In genomic region chr17:82301916-82302497, GRCh38 we compare ENCODE assay signal across 11 cellular contexts. TPM values are rescaled to one million over a fixed set of nuclear protein-coding genes. Genes with fewer than 3 reads are reported as not detected.
DNase-seq lines count a peak whose midpoint lies in the region; FAIRE-seq and TF ChIP-seq lines count a peak whose summit lies in the region.
"Had no signal": no experiment of that assay in that cellular context is flagged by ENCODE, and none has a peak within 500 bp of the region (broad histone marks: within the 10 kb centered on the region; RNA-seq: fewer than 3 reads in every experiment).

No MANE protein-coding gene starts in this region.

- H3K4me3 ChIP-seq in keratinocyte (ENCODE audit: control insufficient read depth in 2 of 3, extremely low read depth in 1 of 3, insufficient read depth in 2 of 3, low read depth in 1 of 3, low read length in 3 of 3) (peak overlapping the region in 1 of 3 experiments; percentile 13), MG63 (no peak overlapping the region)
- H3K4me3 ChIP-seq: upper lobe of left lung had no signal

- peaks cover 41% of the 10 kb centered on the region for H3K4me1 ChIP-seq in keratinocyte (ENCODE audit: control insufficient read depth, extremely low read depth, insufficient read depth, low read length)

- H3K9me3 ChIP-seq in keratinocyte (ENCODE audit: control insufficient read depth, low read depth, low read length) (no peaks in the 10 kb centered on the region), MG63 (no peaks in the 10 kb centered on the region)
- H3K9me3 ChIP-seq: upper lobe of left lung had no signal

- H3K36me3 ChIP-seq in keratinocyte (ENCODE audit: control insufficient read depth in 2 of 2, extremely low read depth in 1 of 2, insufficient read depth in 2 of 2, low read length in 2 of 2): no peaks in the 10 kb centered on the region
- H3K36me3 ChIP-seq in MG63: no peaks in the 10 kb centered on the region
- H3K36me3 ChIP-seq: upper lobe of left lung had no signal

- H3K27ac ChIP-seq in keratinocyte (ENCODE audit: control insufficient read depth, insufficient read depth, low read length): peak overlapping the region; percentile 31

- no peaks in the 10 kb centered on the region for H3K27me3 ChIP-seq in keratinocyte (ENCODE audit: control insufficient read depth, extremely low read depth, insufficient read depth, low read length)
- H3K27me3 ChIP-seq in MG63: no peaks in the 10 kb centered on the region
- H3K27me3 ChIP-seq: upper lobe of left lung had no signal

- H3K4me2 ChIP-seq in keratinocyte (ENCODE audit: control insufficient read depth, extremely low read depth, insufficient read depth, low read depth, low read length): peak overlapping the region; percentile 56

- no peak for TF ChIP-seq CTCF in keratinocyte (optimal IDR thresholded peaks at IDR 0.05 in 1 of 3, IDR thresholded peaks at IDR 0.05 in 1 of 3, conservative IDR thresholded peaks at IDR 0.05 in 1 of 3; ENCODE audit: extremely low read depth in 1 of 3, insufficient read depth in 2 of 3, low read length in 3 of 3)

- H2AFZ ChIP-seq in keratinocyte (ENCODE audit: control insufficient read depth, low read length): peak overlapping the region; percentile 10

- no peaks in the 10 kb centered on the region for H4K20me1 ChIP-seq in keratinocyte (ENCODE audit: control insufficient read depth, extremely low read depth, insufficient read depth, low read length)

- peak; percentile 51 for DNase-seq in activated gamma-delta T cell treated with anti-CD3 and anti-CD28 coated beads, Interleukin-2, amount 50 U/mL, for 16 hours (ENCODE audit: low read depth)
- no peak for DNase-seq in activated gamma-delta T cell (lab: John Stamatoyannopoulos, UW)
- DNase-seq in activated CD8-positive, alpha-beta memory T cell treated with anti-CD3 and anti-CD28 coated beads, Interleukin-2, amount 50 U/mL, for 48 hours: peak; percentile 88
- DNase-seq in keratinocyte (ENCODE audit: low read depth, low spot score): no peak
- no peak for DNase-seq in KG1 (lab: John Stamatoyannopoulos, UW)
- no peak for DNase-seq in MG63
- DNase-seq in NCI-H2227 treated with DMSO at 0.1 percent for 48 hours (lab: John Stamatoyannopoulos, UW): no peak
- DNase-seq in ecto neural progenitor cell (ENCODE audit: low spot score): no peak
- DNase-seq: NCI-H2029 treated with DMSO at 0.1 percent for 48 hours had no signal

- peak overlapping the region; percentile 47 for H3K9ac ChIP-seq in keratinocyte (ENCODE audit: control insufficient read depth, extremely low read depth, insufficient read depth, low read length)

- no peak for FAIRE-seq in keratinocyte (lab: Jason Lieb, UNC)

- no peaks in the 10 kb centered on the region for H3K9me1 ChIP-seq in keratinocyte (ENCODE audit: control insufficient read depth, extremely low read depth, insufficient read depth, low read length)

- no peaks in the 10 kb centered on the region for H3K79me2 ChIP-seq in keratinocyte (ENCODE audit: control insufficient read depth, insufficient read depth, low read length)

- dilution Hi-C loops in keratinocyte (cut with MboI; ENCODE audit: extremely low pct_ligation_motif_present, low sequenced_read_pairs): no loop called here

RNA-seq across cellular contexts. Expression of gene CD7, which starts 15.4 kb away (rescaled TPM):
- 0.05 TPM in 1 of 3 replicates, not detected in the others for polyA plus RNA-seq in keratinocyte
- not detected for polyA plus RNA-seq in keratinocyte (2011; ENCODE audit: low read depth)
- polyA plus RNA-seq in keratinocyte (2011; cell fraction: cytosol; rRNA removed): not detected in 2 replicates
- polyA plus RNA-seq in keratinocyte (2011; cell fraction: nucleus; rRNA removed): not detected in 2 replicates
- polyA plus RNA-seq in keratinocyte (2012; ENCODE audit: low replicate concordance): not detected in 2 replicates
- not detected in 3 replicates for polyA minus RNA-seq in keratinocyte
- polyA minus RNA-seq in keratinocyte (2011; cell fraction: cytosol; rRNA and poly(A)+ RNA removed): not detected
- polyA minus RNA-seq in keratinocyte (2011; cell fraction: nucleus; rRNA and poly(A)+ RNA removed): not detected in 2 replicates
- not detected in 2 replicates for total RNA-seq in MG63 (2014; rRNA removed; shearing (Covaris generic); ENCODE audit: low replicate concordance)
- total RNA-seq: fibroblast of villous mesenchyme had no signal

RNA-seq across cellular contexts. Expression of gene CSNK1D, which starts 28.5 kb away (rescaled TPM):
- 61.8 to 173 TPM (median 86.0 TPM) in 3 replicates for polyA plus RNA-seq in keratinocyte
- 33.8 TPM for polyA plus RNA-seq in keratinocyte (2011; ENCODE audit: low read depth)
- 123 and 135 TPM in 2 replicates for polyA plus RNA-seq in keratinocyte (2011; cell fraction: cytosol; rRNA removed)
- 286 and 337 TPM in 2 replicates for polyA plus RNA-seq in keratinocyte (2011; cell fraction: nucleus; rRNA removed)
- polyA plus RNA-seq in keratinocyte (2012; ENCODE audit: low replicate concordance): 88.4 and 107 TPM in 2 replicates
- 75.4 to 226 TPM (median 76.3 TPM) in 3 replicates for polyA minus RNA-seq in keratinocyte
- polyA minus RNA-seq in keratinocyte (2011; cell fraction: cytosol; rRNA and poly(A)+ RNA removed): 74.2 TPM
- polyA minus RNA-seq in keratinocyte (2011; cell fraction: nucleus; rRNA and poly(A)+ RNA removed): 57.8 and 84.6 TPM in 2 replicates
- total RNA-seq in MG63 (2014; rRNA removed; shearing (Covaris generic); ENCODE audit: low replicate concordance): 60.2 and 104 TPM in 2 replicates

RNA-seq across cellular contexts. Expression of gene SECTM1, which starts 31.6 kb away (rescaled TPM):
- polyA plus RNA-seq in keratinocyte: 1.7 to 2.2 TPM (median 2.0 TPM) in 3 replicates
- polyA plus RNA-seq in keratinocyte (2011; ENCODE audit: low read depth): not detected
- polyA plus RNA-seq in keratinocyte (2011; cell fraction: cytosol; rRNA removed): 0.85 and 2.5 TPM in 2 replicates
- 1.5 and 2.5 TPM in 2 replicates for polyA plus RNA-seq in keratinocyte (2011; cell fraction: nucleus; rRNA removed)
- 0.78 and 3.3 TPM in 2 replicates for polyA plus RNA-seq in keratinocyte (2012; ENCODE audit: low replicate concordance)
- polyA minus RNA-seq in keratinocyte: 2.5 to 4.9 TPM (median 3.7 TPM) in 3 replicates
- polyA minus RNA-seq in keratinocyte (2011; cell fraction: cytosol; rRNA and poly(A)+ RNA removed): 9.6 TPM
- 1.6 and 2.8 TPM in 2 replicates for polyA minus RNA-seq in keratinocyte (2011; cell fraction: nucleus; rRNA and poly(A)+ RNA removed)
- 2.7 and 25.9 TPM in 2 replicates for total RNA-seq in MG63 (2014; rRNA removed; shearing (Covaris generic); ENCODE audit: low replicate concordance)

RNA-seq across cellular contexts. Expression of gene TEX19, which starts 57.0 kb away (rescaled TPM):
- 0.06 TPM in 1 of 3 replicates, not detected in the others for polyA plus RNA-seq in keratinocyte
- polyA plus RNA-seq in keratinocyte (2011; ENCODE audit: low read depth): not detected
- polyA plus RNA-seq in keratinocyte (2011; cell fraction: cytosol; rRNA removed): not detected in 2 replicates
- polyA plus RNA-seq in keratinocyte (2011; cell fraction: nucleus; rRNA removed): not detected in 2 replicates
- polyA plus RNA-seq in keratinocyte (2012; ENCODE audit: low replicate concordance): not detected in 2 replicates
- polyA minus RNA-seq in keratinocyte: not detected in 3 replicates
- not detected for polyA minus RNA-seq in keratinocyte (2011; cell fraction: cytosol; rRNA and poly(A)+ RNA removed)
- not detected in 2 replicates for polyA minus RNA-seq in keratinocyte (2011; cell fraction: nucleus; rRNA and poly(A)+ RNA removed)
- total RNA-seq in MG63 (2014; rRNA removed; shearing (Covaris generic); ENCODE audit: low replicate concordance): 2.3 TPM in 1 of 2 replicates, not detected in the other
- total RNA-seq: fibroblast of villous mesenchyme, upper lobe of left lung had no signal

Comparison
In these comparisons a context has a peak if more than half of its experiments do, and no peak if none do; other contexts are left out.
1. DNase-seq: peak in activated gamma-delta T cell treated with anti-CD3 and anti-CD28 coated beads, Interleukin-2, amount 50 U/mL, for 16 hours (single experiment) and activated CD8-positive, alpha-beta memory T cell treated with anti-CD3 and anti-CD28 coated beads, Interleukin-2, amount 50 U/mL, for 48 hours (single experiment); none in activated gamma-delta T cell (single experiment), keratinocyte (single experiment), KG1 (single experiment), MG63 (single experiment), NCI-H2227 treated with DMSO at 0.1 percent for 48 hours (single experiment) and ecto neural progenitor cell (single experiment).